Comparison of ENCODE assay signal across 8 cellular contexts in the genomic region with DNA sequence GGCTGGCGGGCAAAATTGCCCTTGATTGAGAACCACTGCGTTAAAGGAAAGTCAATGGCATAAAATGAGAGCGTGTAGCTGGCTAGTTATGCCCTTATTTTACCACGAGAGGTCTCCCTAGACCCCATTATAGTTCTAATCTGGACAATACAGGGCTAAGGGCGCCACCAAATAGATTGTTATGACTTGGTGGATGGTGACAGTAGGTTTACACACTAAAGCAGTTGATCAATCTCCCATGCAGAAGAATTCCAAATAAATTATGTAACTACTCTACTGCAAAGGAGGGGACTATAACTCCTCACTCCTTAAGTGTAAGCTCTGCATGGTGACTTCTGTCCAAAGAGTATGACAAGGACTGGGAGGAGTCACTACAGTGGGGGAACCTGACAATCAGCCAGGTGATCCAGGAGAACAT. TPM values are rescaled to one million over a fixed set of nuclear protein-coding genes. Genes with fewer than 3 reads are reported as not detected.
DNase-seq lines count a peak whose midpoint lies in the region; ATAC-seq, FAIRE-seq and TF ChIP-seq lines count a peak whose summit lies in the region.

No MANE protein-coding gene starts in this region.

- H3K36me3 Mint-ChIP-seq in glutamatergic neuron (ENCODE audit: unreplicated experiment), result no peaks in the 10 kb centered on the region

- no peaks in the 10 kb centered on the region for H4K20me1 ChIP-seq in OCI-LY3 (ENCODE audit: insufficient read depth, low read length)

- H3K4me3 Mint-ChIP-seq in glutamatergic neuron (ENCODE audit: unreplicated experiment), result no peak overlapping the region

- H3K27me3 ChIP-seq in OCI-LY3 (ENCODE audit: low read depth, low read length) (no peaks in the 10 kb centered on the region), pancreas (no peaks in the 10 kb centered on the region)

- H3K36me3 ChIP-seq in OCI-LY3 (replicated peaks; ENCODE audit: low read depth, low read length) (no peaks in the 10 kb centered on the region), pancreas (no peaks in the 10 kb centered on the region)

- H3K4me1 Mint-ChIP-seq in glutamatergic neuron (ENCODE audit: low read depth, unreplicated experiment), result no peaks in the 10 kb centered on the region

- intact Hi-C loops in pancreas (cut with DNase I), result no loop called here

- H3K4me3 ChIP-seq in OCI-LY3 (ENCODE audit: low read length), result no peak overlapping the region
- H3K4me3 ChIP-seq in pancreas, result no peak overlapping the region

- H3K27me3 Mint-ChIP-seq in glutamatergic neuron (ENCODE audit: unreplicated experiment), result no peaks in the 10 kb centered on the region

- TF ChIP-seq CTCF in OCI-LY3 (IDR thresholded peaks at IDR 0.05; ENCODE audit: low read depth, low read length) (peak; percentile 90), glutamatergic neuron (IDR thresholded peaks at IDR 0.05; ENCODE audit: partially characterized antibody, unreplicated experiment) (peak; percentile 63), pancreas (IDR thresholded peaks at IDR 0.05) (peak; percentile 36 to 79 (median 68))

- 0 out of 2 replicates have a peak overlapping the region, but pooled peaks have one; percentile 6 for H3K9ac ChIP-seq in OCI-LY3 (ENCODE audit: low read length)

- no peak overlapping the region for H3K27ac Mint-ChIP-seq in glutamatergic neuron (ENCODE audit: unreplicated experiment)

- 0 to 2% methylated on average over 5 of the region's 5 CpGs for WGBS in pancreas, 2 donors

- peak overlapping the region; percentile 91 for H2AFZ ChIP-seq in OCI-LY3 (ENCODE audit: low read depth, low read length)

- H3K79me2 ChIP-seq in OCI-LY3 (ENCODE audit: low read length), result no peaks in the 10 kb centered on the region

- H3K9me3 ChIP-seq in OCI-LY3 (ENCODE audit: insufficient read depth, low read length), result no peaks in the 10 kb centered on the region
- H3K9me3 ChIP-seq in pancreas, result no peaks in the 10 kb centered on the region

- H3K4me2 ChIP-seq in OCI-LY3 (ENCODE audit: low read length), result peak overlapping the region; percentile 45

- no peaks in the 10 kb centered on the region for H3K9me3 Mint-ChIP-seq in glutamatergic neuron (ENCODE audit: unreplicated experiment)

- H3K27ac ChIP-seq in OCI-LY3 (ENCODE audit: low read length) (no peak overlapping the region), pancreas (no peak overlapping the region)

- DNase-seq in AG08396 (ENCODE audit: low spot score) (peak; percentile 69), GM18507 (ENCODE audit: extremely low spot score, insufficient read length, low read depth) (no peak), LHCN-M2 (ENCODE audit: low read depth) (peak; percentile 49), glutamatergic neuron (peak; percentile 19), pancreas (peak in 2 of 6 donors; percentile 41 to 61)
- DNase-seq in activated naive CD4-positive, alpha-beta T cell treated with anti-CD3 and anti-CD28 coated beads, Interleukin-2, amount 50 U/mL, for 16 hours, result peak; percentile 21

- H3K4me1 ChIP-seq in OCI-LY3 (ENCODE audit: low read length), result peaks cover 9% of the 10 kb centered on the region; the same call in 1 of the 2 replicates
- no peaks in the 10 kb centered on the region for H3K4me1 ChIP-seq in pancreas

- peak; percentile 95 to 100 (median 98) for ATAC-seq in pancreas
- no peak for ATAC-seq in GM19023 (IDR thresholded peaks at IDR 0.05; ENCODE audit: unreplicated experiment)

- FAIRE-seq in GM18507 (lab: Jason Lieb, UNC), result peak; percentile 73
- no peak for FAIRE-seq in pancreas (lab: Jason Lieb, UNC)

RNA-seq across cellular contexts. Expression of a gene that starts 20.4 kb away (rescaled TPM):
- total RNA-seq in LHCN-M2 (2014; rRNA removed), result 1.1 and 3.5 TPM in 2 replicates
- polyA plus RNA-seq in LHCN-M2 (2012), result 1.1 TPM
- 20.8 TPM for total RNA-seq in glutamatergic neuron (ENCODE audit: unreplicated experiment)
- 10 to 100 TPM in 5 of 6 donors, 1 to 10 TPM in 1; 9.1 to 28.7 (median 13.6) TPM for total RNA-seq in pancreas
- 1 to 10 TPM; 6.7 to 8.7 TPM for polyA plus RNA-seq in pancreas
